8 cellular contexts compared by ENCODE assay signal in genomic region chr5:122192883-122193496, GRCh38.
DNase-seq lines count a peak whose midpoint lies in the region; ATAC-seq, FAIRE-seq and TF ChIP-seq lines count a peak whose summit lies in the region.

No MANE protein-coding gene starts in this region.

- H3K9me1 ChIP-seq in K562 (ENCODE audit: control insufficient read depth, insufficient read depth, low read length), result no peaks in the 10 kb centered on the region

- FAIRE-seq in K562 (lab: Jason Lieb, UNC), result peak; percentile 80

- TF ChIP-seq EP300 in K562 (IDR thresholded peaks at IDR 0.05; ENCODE audit: low read length), result no peak

- peak; percentile 71 for DNase-seq in EL
- DNase-seq in NCI-H69 (lab: John Stamatoyannopoulos, UW), result peak; percentile 93
- DNase-seq in K562 (ENCODE audit: extremely low read depth in 1 of 4, low spot score in 3 of 4), result peak; percentile 42 to 74 (median 48)
- DNase-seq in iris pigment epithelial cell (ENCODE audit: low read depth), result peak; percentile 73
- no peak for DNase-seq in thoracic aorta (ENCODE audit: low spot score)
- DNase-seq in hepatic stellate cell (ENCODE audit: low spot score), result no peak

- TF ChIP-seq POLR2A in K562 (conservative IDR thresholded peaks at IDR 0.05), result no peak

- no peaks in the 10 kb centered on the region for H3K79me2 ChIP-seq in K562 (ENCODE audit: control insufficient read depth, insufficient read depth, low read length)

- no peaks in the 10 kb centered on the region for H3K9me3 ChIP-seq in K562 (replicated peaks; ENCODE audit: control insufficient read depth, insufficient read depth, low read depth, low read length)
- no peaks in the 10 kb centered on the region for H3K9me3 ChIP-seq in thoracic aorta

- no peak overlapping the region for H3K4me3 ChIP-seq in K562
- H3K4me3 ChIP-seq in thoracic aorta, result no peak overlapping the region

- TF ChIP-seq RAD21 in K562 (CRISPR knock-in tag; conservative IDR thresholded peaks at IDR 0.05 in 1 of 2, IDR thresholded peaks at IDR 0.05 in 1 of 2), result peak; percentile 46 to 65

- intact Hi-C loops in K562 (cut with micrococcal nuclease), result no loop called here

- POLR2A ChIA-PET in K562 (lab: Yijun Ruan, JAX), result no interaction called here

- in situ Hi-C loops in K562 (cut with MboI), result loop anchor here (10.0 kb wide), 1 partner anchor 302 kb away; no protein-coding TSS in a partner anchor

- H3K4me2 ChIP-seq in K562 (ENCODE audit: insufficient read depth, low read length), result peak overlapping the region; percentile 43; the same call in 1 of the 2 replicates

- peak; percentile 77 for ATAC-seq in GM21390 (IDR thresholded peaks at IDR 0.05; ENCODE audit: unreplicated experiment)
- peak; percentile 71 for ATAC-seq in HG03469 (IDR thresholded peaks at IDR 0.05; ENCODE audit: unreplicated experiment)
- peak; percentile 95 for ATAC-seq in K562
- peak; percentile 49 for ATAC-seq in thoracic aorta (ENCODE audit: insufficient number of reproducible peaks, low FRiP score, low read depth)

- CTCF ChIA-PET in K562 (lab: Yijun Ruan, JAX; ENCODE audit: low intra/inter-chr PET ratio), result interaction anchor here (0.7 kb wide), 1 partner anchor 219 kb away, joined by 3 read pairs; no protein-coding TSS in a partner anchor

- H2AFZ ChIP-seq in K562 (ENCODE audit: low read depth, low read length), result peak overlapping the region; percentile 66; the same call in 1 of the 2 replicates

- H4K20me1 ChIP-seq in K562 (replicated peaks; ENCODE audit: control insufficient read depth, insufficient read depth, low read length), result no peaks in the 10 kb centered on the region

- no peak overlapping the region for H3K27ac ChIP-seq in K562 (ENCODE audit: extremely low read depth, low read depth, low read length)
- H3K27ac ChIP-seq in thoracic aorta, result no peak overlapping the region

- no TSS peak for BruUV-seq in K562 (replicated peaks; lab: Mats Ljungman, UMichigan)

- TF ChIP-seq CTCF in K562 (IDR thresholded peaks at IDR 0.05 in 2 of 3, conservative IDR thresholded peaks at IDR 0.05 in 1 of 3; ENCODE audit: insufficient read depth in 2 of 3, low read depth in 1 of 3, low read length in 3 of 3) (peak; percentile 44 to 68 (median 51); a peak in 4 of 6 replicates), thoracic aorta (IDR thresholded peaks at IDR 0.05) (peak; percentile 62)

- no peak overlapping the region for H3K9ac ChIP-seq in K562 (ENCODE audit: insufficient read depth in 1 of 2, low read depth in 2 of 2, low read length in 2 of 2)

- WGBS in K562 (ENCODE audit: insufficient coverage, low coverage, missing lambda C conversion rate), result 0% methylated on average over 4 of the region's 4 CpGs

- no peaks in the 10 kb centered on the region for H3K36me3 ChIP-seq in K562 (ENCODE audit: control insufficient read depth, insufficient read depth, low read length)
- H3K36me3 ChIP-seq in thoracic aorta, result no peaks in the 10 kb centered on the region

- H3K4me1 ChIP-seq in K562 (replicated peaks in 1 of 2; ENCODE audit: control insufficient read depth in 2 of 2, insufficient read depth in 2 of 2, low read length in 2 of 2) (peaks cover 0 to 5% of the 10 kb centered on the region in 2 experiments; a peak in 2 of 5 replicates), thoracic aorta (ENCODE audit: control insufficient read depth in 1 of 2, low read depth in 2 of 2) (peaks cover 0 to 6% of the 10 kb centered on the region in 2 donors)

- no peaks in the 10 kb centered on the region for H3K27me3 ChIP-seq in K562 (ENCODE audit: control insufficient read depth in 2 of 2, insufficient read depth in 2 of 2, low read length in 2 of 2)
- no peaks in the 10 kb centered on the region for H3K27me3 ChIP-seq in thoracic aorta (replicated peaks; ENCODE audit: insufficient read depth)

TF ChIP-seq in K562, 482 proteins besides CTCF, POLR2A, EP300 and RAD21:
- TF ChIP-seq SMARCA4 (IDR thresholded peaks at IDR 0.05) (0 out of 2 replicates have a peak, but pooled peaks have one; percentile 20), TCFL5 (CRISPR knock-in tag; conservative IDR thresholded peaks at IDR 0.05) (no peak)

Comparison
In these comparisons a context has a peak if more than half of its experiments do, and no peak if none do; other contexts are left out.
1. DNase-seq: peak in EL (single experiment), NCI-H69 (single experiment), K562 (4 of 4) and iris pigment epithelial cell (single experiment); none in thoracic aorta (single experiment) and hepatic stellate cell (single experiment).
2. Peak in every context shown above with its lines, with median percentiles within 50 percentile points of each other: ATAC-seq.